Comparison of ENCODE assay signal across 12 cellular contexts in genomic region chr19:14367016-14367415, GRCh38. TPM values are rescaled to one million over a fixed set of nuclear protein-coding genes. Genes with fewer than 3 reads are reported as not detected.
DNase-seq lines count a peak whose midpoint lies in the region; ATAC-seq, FAIRE-seq and TF ChIP-seq lines count a peak whose summit lies in the region.
"Had no signal": no experiment of that assay in that cellular context is flagged by ENCODE, and none has a peak within 500 bp of the region (broad histone marks: within the 10 kb centered on the region; RNA-seq: fewer than 3 reads in every experiment).

No MANE protein-coding gene starts in this region.

- no peaks in the 10 kb centered on the region for H3K27me3 ChIP-seq in CD4-positive, CD25-positive, alpha-beta regulatory T cell (ENCODE audit: control insufficient read depth, insufficient read depth, low read length)
- H3K27me3 ChIP-seq: hepatocyte had no signal

- peak overlapping the region; percentile 59 for H3K4me3 ChIP-seq in CD4-positive, CD25-positive, alpha-beta regulatory T cell (ENCODE audit: low read depth, low read length)
- H3K4me3 ChIP-seq: esophagus squamous epithelium, HAP-1, hepatocyte had no signal

- peak overlapping the region in 3 of 4 donors; percentile 75 to 82 (median 80) for H3K4me3 Mint-ChIP-seq in CD4-positive, CD25-positive, alpha-beta regulatory T cell
- peak overlapping the region in 8 of 10 donors; percentile 59 to 89 (median 78) for H3K4me3 Mint-ChIP-seq in naive thymus-derived CD8-positive, alpha-beta T cell
- H3K4me3 Mint-ChIP-seq in mesothelial cell of epicardium, result no peak overlapping the region

- H3K27ac ChIP-seq in CD4-positive, CD25-positive, alpha-beta regulatory T cell (ENCODE audit: insufficient read depth, low read length, poor library complexity, severe bottlenecking), result peak overlapping the region; percentile 99
- H3K27ac ChIP-seq: hepatocyte had no signal

- H3K9me3 Mint-ChIP-seq in CD4-positive, CD25-positive, alpha-beta regulatory T cell, result peaks cover 0 to 2% (median 0%) of the 10 kb centered on the region in 7 donors
- peaks cover 4 to 5% of the 10 kb centered on the region in 2 donors for H3K9me3 Mint-ChIP-seq in activated naive CD4-positive, alpha-beta T cell treated with anti-CD3 and anti-CD28 coated beads, Interleukin-2, amount 50 U/mL, for 72 hours
- H3K9me3 Mint-ChIP-seq in naive thymus-derived CD8-positive, alpha-beta T cell, result no peaks in the 10 kb centered on the region
- peaks cover 3% of the 10 kb centered on the region for H3K9me3 Mint-ChIP-seq in mesothelial cell of epicardium

- no peak for ATAC-seq in CD4-positive, CD25-positive, alpha-beta regulatory T cell (ENCODE audit: low read depth in 2 of 2)
- peak; percentile 2 for ATAC-seq in HG02973 (IDR thresholded peaks at IDR 0.05; ENCODE audit: unreplicated experiment)
- no peak for ATAC-seq in activated naive CD4-positive, alpha-beta T cell treated with anti-CD3 and anti-CD28 coated beads, Interleukin-2, amount 50 U/mL, for 72 hours
- no peak for ATAC-seq in naive thymus-derived CD8-positive, alpha-beta T cell
- ATAC-seq: Panc1 had no signal

- no peaks in the 10 kb centered on the region for H3K36me3 Mint-ChIP-seq in CD4-positive, CD25-positive, alpha-beta regulatory T cell
- peaks cover 5 to 17% of the 10 kb centered on the region in 2 donors for H3K36me3 Mint-ChIP-seq in activated naive CD4-positive, alpha-beta T cell treated with anti-CD3 and anti-CD28 coated beads, Interleukin-2, amount 50 U/mL, for 72 hours
- H3K36me3 Mint-ChIP-seq in naive thymus-derived CD8-positive, alpha-beta T cell, result no peaks in the 10 kb centered on the region
- no peaks in the 10 kb centered on the region for H3K36me3 Mint-ChIP-seq in mesothelial cell of epicardium

- H3K27me3 Mint-ChIP-seq in CD4-positive, CD25-positive, alpha-beta regulatory T cell, result peaks cover 4% of the 10 kb centered on the region
- H3K27me3 Mint-ChIP-seq in naive thymus-derived CD8-positive, alpha-beta T cell, result no peaks in the 10 kb centered on the region
- H3K27me3 Mint-ChIP-seq in mesothelial cell of epicardium (ENCODE audit: low read depth), result no peaks in the 10 kb centered on the region

- TF ChIP-seq POLR2A in GM12892 (IDR thresholded peaks at IDR 0.05; ENCODE audit: low read depth, low read length), result no peak

- POLR2A ChIA-PET in naive thymus-derived CD8-positive, alpha-beta T cell (lab: Charles Lee), result interaction anchor here (0.6 to 13.6 kb wide), 8 partner anchors 13 to 248 kb away, joined by 3 to 360 read pairs (median 4); partner anchors contain the start of genes ADGRE5, DDX39A and DNAJB1

- no peaks in the 10 kb centered on the region for H3K9me3 ChIP-seq in CD4-positive, CD25-positive, alpha-beta regulatory T cell (ENCODE audit: control insufficient read depth in 2 of 2, low read length in 2 of 2)
- H3K9me3 ChIP-seq: esophagus squamous epithelium, HAP-1 had no signal

- H3K36me3 ChIP-seq in CD4-positive, CD25-positive, alpha-beta regulatory T cell (ENCODE audit: control insufficient read depth, insufficient read depth, low read length), result no peaks in the 10 kb centered on the region
- H3K36me3 ChIP-seq: esophagus squamous epithelium, HAP-1 had no signal

- DNase-seq in CD4-positive, CD25-positive, alpha-beta regulatory T cell, result no peak
- no peak for DNase-seq in activated naive CD4-positive, alpha-beta T cell treated with anti-CD3 and anti-CD28 coated beads, Interleukin-2, amount 50 U/mL, for 72 hours (ENCODE audit: low spot score in 2 of 2)
- no peak for DNase-seq in naive thymus-derived CD8-positive, alpha-beta T cell
- no peak for DNase-seq in activated gamma-delta T cell (lab: John Stamatoyannopoulos, UW)
- no peak for DNase-seq in GM12892 (ENCODE audit: insufficient read length)
- no peak for DNase-seq in mesothelial cell of epicardium (ENCODE audit: low spot score in 2 of 2, unreplicated experiment in 2 of 2)
- DNase-seq in HPDE6-E6E7 (ENCODE audit: extremely low spot score), result no peak

- no peak for TF ChIP-seq CTCF in mesothelial cell of epicardium (IDR thresholded peaks at IDR 0.05; ENCODE audit: unreplicated experiment)

- peak overlapping the region; percentile 92 to 96 (median 93) for H3K27ac Mint-ChIP-seq in CD4-positive, CD25-positive, alpha-beta regulatory T cell
- H3K27ac Mint-ChIP-seq in activated naive CD4-positive, alpha-beta T cell treated with anti-CD3 and anti-CD28 coated beads, Interleukin-2, amount 50 U/mL, for 72 hours, result peak overlapping the region; percentile 100
- peak overlapping the region; percentile 89 to 100 (median 100) for H3K27ac Mint-ChIP-seq in naive thymus-derived CD8-positive, alpha-beta T cell
- no peak overlapping the region for H3K27ac Mint-ChIP-seq in mesothelial cell of epicardium

- no peak for FAIRE-seq in GM12892 (lab: Jason Lieb, UNC)

- H3K4me1 ChIP-seq in CD4-positive, CD25-positive, alpha-beta regulatory T cell (ENCODE audit: control insufficient read depth, insufficient read depth, low read length, poor library complexity, severe bottlenecking), result peaks cover 76% of the 10 kb centered on the region

- H3K4me1 Mint-ChIP-seq in CD4-positive, CD25-positive, alpha-beta regulatory T cell, result peaks cover 10 to 82% (median 45%) of the 10 kb centered on the region in 4 donors
- H3K4me1 Mint-ChIP-seq in naive thymus-derived CD8-positive, alpha-beta T cell, result peaks cover 33 to 85% (median 73%) of the 10 kb centered on the region in 4 donors
- H3K4me1 Mint-ChIP-seq in mesothelial cell of epicardium, result peaks cover 25% of the 10 kb centered on the region

RNA-seq across cellular contexts. Expression of gene ADGRE5, which starts 14.2 kb away (rescaled TPM):
- total RNA-seq in CD4-positive, CD25-positive, alpha-beta regulatory T cell, result 670 TPM
- polyA plus RNA-seq in CD4-positive, CD25-positive, alpha-beta regulatory T cell, result 100 to 1,000 TPM; 122 to 174 (median 144) TPM
- total RNA-seq in activated naive CD4-positive, alpha-beta T cell treated with anti-CD3 and anti-CD28 coated beads, Interleukin-2, amount 50 U/mL, for 72 hours, result 100 to 1,000 TPM; 222 to 256 TPM
- 100 to 1,000 TPM; 112 to 116 TPM for total RNA-seq in naive thymus-derived CD8-positive, alpha-beta T cell
- polyA plus RNA-seq in naive thymus-derived CD8-positive, alpha-beta T cell, result 100 to 1,000 TPM; 122 to 164 (median 158) TPM
- polyA plus RNA-seq in GM12892 (2012; ENCODE audit: missing spikeins), result 45.4 TPM
- total RNA-seq in mesothelial cell of epicardium, result 4.5 to 5.4 TPM (median 4.9 TPM) in 3 replicates

RNA-seq across cellular contexts. Expression of gene DDX39A, which starts 52.1 kb away (rescaled TPM):
- 232 TPM for total RNA-seq in CD4-positive, CD25-positive, alpha-beta regulatory T cell
- polyA plus RNA-seq in CD4-positive, CD25-positive, alpha-beta regulatory T cell, result 100 to 1,000 TPM; 110 to 150 (median 125) TPM
- 100 to 1,000 TPM; 208 to 217 TPM for total RNA-seq in activated naive CD4-positive, alpha-beta T cell treated with anti-CD3 and anti-CD28 coated beads, Interleukin-2, amount 50 U/mL, for 72 hours
- 100 to 1,000 TPM; 158 to 165 TPM for total RNA-seq in naive thymus-derived CD8-positive, alpha-beta T cell
- polyA plus RNA-seq in naive thymus-derived CD8-positive, alpha-beta T cell, result 100 to 1,000 TPM in 2 of 3 donors, 10 to 100 TPM in 1; 96.0 to 136 (median 106) TPM
- 79.3 TPM for polyA plus RNA-seq in GM12892 (2012; ENCODE audit: missing spikeins)
- total RNA-seq in mesothelial cell of epicardium, result 66.9 to 68.6 TPM (median 67.6 TPM) in 3 replicates

Comparison
In these comparisons a context has a peak if more than half of its experiments do, and no peak if none do; other contexts are left out.
1. RNA of gene ADGRE5, which starts 14.2 kb away (total RNA-seq): 670 TPM in CD4-positive, CD25-positive, alpha-beta regulatory T cell (single experiment), 222 to 256 TPM in activated naive CD4-positive, alpha-beta T cell treated with anti-CD3 and anti-CD28 coated beads, Interleukin-2, amount 50 U/mL, for 72 hours and 112 to 116 TPM in naive thymus-derived CD8-positive, alpha-beta T cell; 4.5 to 5.4 TPM in mesothelial cell of epicardium; every median in the first group is over 10 times any median in the second.